In genomic region chr10:12369982-12370381, GRCh38 we compare ENCODE assay signal across 18 cellular contexts. TPM values are rescaled to one million over a fixed set of nuclear protein-coding genes. Genes with fewer than 3 reads are reported as not detected.
DNase-seq lines count a peak whose midpoint lies in the region; FAIRE-seq and TF ChIP-seq lines count a peak whose summit lies in the region.
"Had no signal": no experiment of that assay in that cellular context is flagged by ENCODE, and none has a peak within 500 bp of the region (broad histone marks: within the 10 kb centered on the region; RNA-seq: fewer than 3 reads in every experiment).

No MANE protein-coding gene starts in this region.

- H3K36me3 ChIP-seq in HEK293 (ENCODE audit: control insufficient read depth in 2 of 2, insufficient read depth in 1 of 2, low read length in 2 of 2) (no peaks in the 10 kb centered on the region; a peak in 1 of 3 replicates), neuronal stem cell (replicated peaks in 1 of 2; ENCODE audit: control insufficient read depth in 2 of 2, insufficient read depth in 2 of 2, low read length in 2 of 2) (no peaks in the 10 kb centered on the region), Karpas-422 (ENCODE audit: insufficient read depth, low read length) (no peaks in the 10 kb centered on the region)
- H3K36me3 ChIP-seq: HAP-1 had no signal

- H4K91ac ChIP-seq in neuronal stem cell (ENCODE audit: low read depth, low read length, poor library complexity): no peak overlapping the region

- FAIRE-seq in GM12891 (lab: Jason Lieb, UNC): peak; percentile 50
- FAIRE-seq: GM12892, H54 had no signal

- TF ChIP-seq POLR2A in GM12891 (IDR thresholded peaks at IDR 0.05; ENCODE audit: low read depth, low read length): no peak

- H3K79me2 ChIP-seq in Karpas-422 (ENCODE audit: low read length): no peaks in the 10 kb centered on the region

- no peak overlapping the region for H3K18ac ChIP-seq in neuronal stem cell (ENCODE audit: low read length)

- no peak for DNase-seq in GM12891 (ENCODE audit: insufficient read length, low spot score)
- peak; percentile 69 for DNase-seq in islet precursor cell
- DNase-seq in neuronal stem cell (ENCODE audit: low spot score): no peak
- DNase-seq in Karpas-422: no peak
- DNase-seq in GF-D8 (lab: John Stamatoyannopoulos, UW): no peak
- DNase-seq in NCI-H510A (lab: John Stamatoyannopoulos, UW): no peak
- DNase-seq: Caco-2; CD4-positive, CD25-positive, alpha-beta regulatory T cell; CD8-positive, alpha-beta T cell; DMS79; EL; GDM1; GOT3 had no signal

- H2AFZ ChIP-seq in neuronal stem cell (ENCODE audit: low read length): no peak overlapping the region
- no peak overlapping the region for H2AFZ ChIP-seq in Karpas-422 (ENCODE audit: low read length)

- peak overlapping the region; percentile 95 for H3K23ac ChIP-seq in neuronal stem cell (ENCODE audit: low read depth, low read length, poor library complexity)

- H3K27ac ChIP-seq in HEK293 (ENCODE audit: extremely low read depth, low read depth, low read length) (no peak overlapping the region), neuronal stem cell (replicated peaks; ENCODE audit: low read length) (no peak overlapping the region), Karpas-422 (ENCODE audit: low read length) (no peak overlapping the region)
- H3K27ac ChIP-seq: C4-2B had no signal

- no peak overlapping the region for H2BK120ac ChIP-seq in neuronal stem cell (ENCODE audit: low read depth, low read length)

- no peak overlapping the region for H2AK5ac ChIP-seq in neuronal stem cell (ENCODE audit: low read depth, low read length)

- WGBS in neuronal stem cell (ENCODE audit: extremely low coverage in 2 of 2, insufficient read length in 2 of 2, insufficient replicate concordance in 1 of 2), 2 donors: no CpG with 5 or more reads among the region's 8 CpGs

- no peak overlapping the region for H3K9ac ChIP-seq in neuronal stem cell (ENCODE audit: low read depth, low read length, poor library complexity)
- no peak overlapping the region for H3K9ac ChIP-seq in Karpas-422 (ENCODE audit: low read length)

- H3K4me2 ChIP-seq in neuronal stem cell (ENCODE audit: insufficient read depth, low read length, poor library complexity, severe bottlenecking) (no peak overlapping the region), Karpas-422 (ENCODE audit: low read depth, low read length, poor library complexity, severe bottlenecking) (no peak overlapping the region)

- H3K4me3 ChIP-seq in HEK293 (ENCODE audit: low read depth, low read length): no peak overlapping the region
- H3K4me3 ChIP-seq in neuronal stem cell (ENCODE audit: low read length in 2 of 2): no peak overlapping the region
- no peak overlapping the region for H3K4me3 ChIP-seq in Karpas-422 (ENCODE audit: low read length)
- H3K4me3 ChIP-seq: HAP-1 had no signal

- H3K79me1 ChIP-seq in neuronal stem cell (ENCODE audit: low read depth, low read length): no peaks in the 10 kb centered on the region

- H3K9me2 ChIP-seq in Karpas-422 (replicated peaks; ENCODE audit: insufficient read depth, low read length): no peaks in the 10 kb centered on the region

- TF ChIP-seq CTCF in HEK293 (tag by site-specific recombination; IDR thresholded peaks at IDR 0.05): no peak

- H4K20me1 ChIP-seq in Karpas-422 (ENCODE audit: insufficient read depth, low read depth, low read length): no peaks in the 10 kb centered on the region

- no peak overlapping the region for H4K8ac ChIP-seq in neuronal stem cell (ENCODE audit: low read depth, low read length)

- no peaks in the 10 kb centered on the region for H3K27me3 ChIP-seq in neuronal stem cell (ENCODE audit: control insufficient read depth in 3 of 3, insufficient read depth in 3 of 3, low read depth in 1 of 3, low read length in 3 of 3)
- no peaks in the 10 kb centered on the region for H3K27me3 ChIP-seq in Karpas-422 (ENCODE audit: low read length)

- POLR2A ChIA-PET in HEK293 (lab: Yijun Ruan, JAX): interaction anchor here (1.5 kb wide), 1 partner anchor 12 kb away, joined by 3 read pairs; no protein-coding TSS in a partner anchor

- no peaks in the 10 kb centered on the region for H3K4me1 ChIP-seq in HEK293 (ENCODE audit: control insufficient read depth, insufficient read depth, low read length)
- no peaks in the 10 kb centered on the region for H3K4me1 ChIP-seq in neuronal stem cell (ENCODE audit: control insufficient read depth in 2 of 2, insufficient read depth in 1 of 2, low read depth in 1 of 2, low read length in 2 of 2)
- no peaks in the 10 kb centered on the region for H3K4me1 ChIP-seq in Karpas-422 (ENCODE audit: low read length)
- H3K4me1 ChIP-seq: Caco-2, HAP-1 had no signal

- no peaks in the 10 kb centered on the region for H3K9me3 ChIP-seq in HEK293 (ENCODE audit: control insufficient read depth, insufficient read depth, low read depth, low read length)
- H3K9me3 ChIP-seq in neuronal stem cell (replicated peaks in 1 of 2; ENCODE audit: control insufficient read depth in 2 of 2, insufficient read depth in 1 of 2, low read depth in 1 of 2, low read length in 2 of 2): no peaks in the 10 kb centered on the region
- no peaks in the 10 kb centered on the region for H3K9me3 ChIP-seq in Karpas-422 (ENCODE audit: low read length)
- H3K9me3 ChIP-seq: Caco-2, HAP-1 had no signal

- H2BK5ac ChIP-seq in neuronal stem cell (ENCODE audit: low read length): no peak overlapping the region

- H2BK12ac ChIP-seq in neuronal stem cell (ENCODE audit: low read length): no peak overlapping the region

- CTCF ChIA-PET in HEK293 (lab: Yijun Ruan, JAX): no interaction called here

- H3K14ac ChIP-seq in neuronal stem cell (ENCODE audit: low read length): no peak overlapping the region

- H3K4ac ChIP-seq in neuronal stem cell (ENCODE audit: low read length): no peak overlapping the region

- H2BK15ac ChIP-seq in neuronal stem cell (ENCODE audit: low read length): no peak overlapping the region

TF ChIP-seq in GM12891, 5 proteins besides CTCF, POLR2A, EP300 and RAD21:
- TF ChIP-seq POU2F2 (IDR thresholded peaks at IDR 0.05; ENCODE audit: low read depth, low read length) (no peak), POLR2AphosphoS5 (IDR thresholded peaks at IDR 0.05; ENCODE audit: low read depth, low read length) (no peak), SPI1 (IDR thresholded peaks at IDR 0.05; ENCODE audit: low read depth, low read length) (no peak), PAX5 (IDR thresholded peaks at IDR 0.05; ENCODE audit: insufficient read depth, low read length, severe bottlenecking) (no peak)
TF ChIP-seq in GM12891: peak in this region for 0.

TF ChIP-seq in HEK293, 187 proteins besides CTCF, POLR2A, EP300 and RAD21:
- TF ChIP-seq ZNF692 (tag by site-specific recombination; IDR thresholded peaks at IDR 0.05) (no peak), KLF8 (tag by site-specific recombination; IDR thresholded peaks at IDR 0.05) (no peak), KLF16 (tag by site-specific recombination; IDR thresholded peaks at IDR 0.05) (no peak), SCRT2 (tag by site-specific recombination; IDR thresholded peaks at IDR 0.05) (peak; percentile 46; the same call in 1 of the 2 replicates)

RNA-seq across cellular contexts. Expression of gene CAMK1D, which starts 20.6 kb away (rescaled TPM):
- polyA plus RNA-seq in GM12891 (2012; ENCODE audit: low read depth, missing spikeins): 17.6 TPM
- polyA plus RNA-seq in neuronal stem cell (2013, experiment 1 of 2): 6.3 TPM
- polyA plus RNA-seq in neuronal stem cell (2013, experiment 2 of 2): 7.2 TPM
- total RNA-seq in Karpas-422 (2014; rRNA removed; shearing (Covaris generic); ENCODE audit: low replicate concordance): 0.11 and 0.63 TPM in 2 replicates
